ENCODE assay signal across 8 cellular contexts in the genomic region with DNA sequence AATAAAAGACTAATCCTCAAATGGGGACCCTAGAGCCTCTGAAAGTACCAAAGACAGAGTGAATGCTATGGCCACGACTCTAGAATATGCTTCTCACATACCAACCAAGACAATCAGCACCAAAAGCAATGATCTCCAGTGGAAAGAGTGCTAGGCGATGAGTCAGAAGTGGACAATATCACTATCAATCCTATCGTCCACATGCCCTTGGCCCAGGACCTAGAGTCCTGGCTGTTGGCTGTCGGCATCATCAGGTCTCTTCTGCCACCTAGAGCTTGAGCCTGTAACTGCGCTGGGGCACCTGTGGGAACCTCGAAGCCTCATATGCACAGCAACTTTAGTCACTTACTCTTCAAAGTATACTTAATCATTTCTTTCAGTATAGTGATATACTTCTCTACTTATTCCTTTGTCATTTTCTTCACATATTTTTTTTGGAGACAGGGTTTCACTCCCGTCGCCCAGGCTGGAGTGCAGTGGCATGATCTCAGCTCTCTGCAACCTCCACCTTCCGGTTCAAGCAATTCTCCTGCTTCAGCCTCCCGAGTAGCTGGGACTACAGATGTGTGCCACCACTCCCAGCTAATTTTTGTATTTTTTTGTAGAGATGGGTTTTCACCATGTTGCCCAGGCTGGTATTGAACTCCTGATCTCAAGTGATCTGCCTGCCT. TPM values are rescaled to one million over a fixed set of nuclear protein-coding genes. Genes with fewer than 3 reads are reported as not detected.
A peak's percentile ranks its signal among the peaks of the same experiment; 100 is the strongest.
DNase-seq lines count a peak whose midpoint lies in the region; ATAC-seq and TF ChIP-seq lines count a peak whose summit lies in the region.

No MANE protein-coding gene starts in this region.

- no peak overlapping the region for H3K27ac Mint-ChIP-seq in CD4-positive, CD25-positive, alpha-beta regulatory T cell

- no peak overlapping the region for H3K4me3 Mint-ChIP-seq in CD4-positive, CD25-positive, alpha-beta regulatory T cell

- in situ Hi-C loops in brain microvascular endothelial cell (cut with HindIII; ENCODE audit: low pct_ligation_motif_present, low sequenced_read_pairs) = no loop called here

- peaks cover 7 to 16% (median 10%) of the 10 kb centered on the region in 4 donors for H3K4me1 Mint-ChIP-seq in CD4-positive, CD25-positive, alpha-beta regulatory T cell

- no peaks in the 10 kb centered on the region for H3K9me3 ChIP-seq in CD4-positive, CD25-positive, alpha-beta regulatory T cell (ENCODE audit: control insufficient read depth in 2 of 2, low read length in 2 of 2)

- H3K27me3 ChIP-seq in CD4-positive, CD25-positive, alpha-beta regulatory T cell (ENCODE audit: control insufficient read depth, insufficient read depth, low read length) = no peaks in the 10 kb centered on the region
- H3K27me3 ChIP-seq in HL-60 (ENCODE audit: insufficient read depth, poor library complexity, severe bottlenecking) (no peaks in the 10 kb centered on the region), brain microvascular endothelial cell (replicated peaks) (no peaks in the 10 kb centered on the region)

- no peaks in the 10 kb centered on the region for H3K9me3 Mint-ChIP-seq in CD4-positive, CD25-positive, alpha-beta regulatory T cell

- TF ChIP-seq CTCF in HL-60 (IDR thresholded peaks at IDR 0.05; ENCODE audit: insufficient read depth, low read length) (peak; percentile 67), brain microvascular endothelial cell (IDR thresholded peaks at IDR 0.05; ENCODE audit: low read depth, low read length, missing control alignments) (peak; percentile 96)

- no peaks in the 10 kb centered on the region for H3K27me3 Mint-ChIP-seq in CD4-positive, CD25-positive, alpha-beta regulatory T cell

- H3K36me3 ChIP-seq in CD4-positive, CD25-positive, alpha-beta regulatory T cell (ENCODE audit: control insufficient read depth, insufficient read depth, low read length) = peaks cover 40% of the 10 kb centered on the region
- H3K36me3 ChIP-seq in brain microvascular endothelial cell (replicated peaks) = peaks cover 24% of the 10 kb centered on the region

- no peak overlapping the region for H3K4me3 ChIP-seq in CD4-positive, CD25-positive, alpha-beta regulatory T cell (ENCODE audit: low read depth, low read length)
- H3K4me3 ChIP-seq in HL-60 (replicated peaks; ENCODE audit: insufficient read depth, low read length) = no peak overlapping the region
- no peak overlapping the region for H3K4me3 ChIP-seq in brain microvascular endothelial cell (ENCODE audit: low read depth, low read length)

- peak in 2 of 3 donors; percentile 15 to 60 for DNase-seq in CD4-positive, CD25-positive, alpha-beta regulatory T cell
- DNase-seq in HL-60 (ENCODE audit: low read depth in 1 of 2, low spot score in 1 of 2) (peak in 1 of 2 experiments; percentile 36), SKM-1 (lab: John Stamatoyannopoulos, UW; ENCODE audit: unreplicated experiment) (peak; percentile 11), brain microvascular endothelial cell (peak; percentile 88), iris pigment epithelial cell (ENCODE audit: low read depth) (peak; percentile 86), GF-D8 (lab: John Stamatoyannopoulos, UW) (no peak)
- DNase-seq in stimulated activated CD4-positive, alpha-beta T cell treated with anti-CD3 and anti-CD28 coated beads, Interleukin-4, amount 100 ng/mL, for 1 hour = peak; percentile 39

- ATAC-seq in CD4-positive, CD25-positive, alpha-beta regulatory T cell (ENCODE audit: low read depth in 2 of 2) = peak; percentile 25 to 52
- no peak for ATAC-seq in HG02588 (IDR thresholded peaks at IDR 0.05; ENCODE audit: unreplicated experiment)

- H3K4me1 ChIP-seq in CD4-positive, CD25-positive, alpha-beta regulatory T cell (ENCODE audit: control insufficient read depth, insufficient read depth, low read length, poor library complexity, severe bottlenecking) = peaks cover 3% of the 10 kb centered on the region

- H3K27ac ChIP-seq in CD4-positive, CD25-positive, alpha-beta regulatory T cell (ENCODE audit: insufficient read depth, low read length, poor library complexity, severe bottlenecking) = no peak overlapping the region
- H3K27ac ChIP-seq in HL-60 (replicated peaks) (no peak overlapping the region), brain microvascular endothelial cell (no peak overlapping the region)

- peaks cover 19% of the 10 kb centered on the region for H3K36me3 Mint-ChIP-seq in CD4-positive, CD25-positive, alpha-beta regulatory T cell

RNA-seq across cellular contexts. Expression of a gene that starts 29.7 kb away (rescaled TPM):
- total RNA-seq in CD4-positive, CD25-positive, alpha-beta regulatory T cell = 25.7 TPM
- 10 to 100 TPM; 15.0 to 24.9 (median 17.0) TPM for polyA plus RNA-seq in CD4-positive, CD25-positive, alpha-beta regulatory T cell
